Comparison of ENCODE assay signal across 1 cellular context in the genomic region with DNA sequence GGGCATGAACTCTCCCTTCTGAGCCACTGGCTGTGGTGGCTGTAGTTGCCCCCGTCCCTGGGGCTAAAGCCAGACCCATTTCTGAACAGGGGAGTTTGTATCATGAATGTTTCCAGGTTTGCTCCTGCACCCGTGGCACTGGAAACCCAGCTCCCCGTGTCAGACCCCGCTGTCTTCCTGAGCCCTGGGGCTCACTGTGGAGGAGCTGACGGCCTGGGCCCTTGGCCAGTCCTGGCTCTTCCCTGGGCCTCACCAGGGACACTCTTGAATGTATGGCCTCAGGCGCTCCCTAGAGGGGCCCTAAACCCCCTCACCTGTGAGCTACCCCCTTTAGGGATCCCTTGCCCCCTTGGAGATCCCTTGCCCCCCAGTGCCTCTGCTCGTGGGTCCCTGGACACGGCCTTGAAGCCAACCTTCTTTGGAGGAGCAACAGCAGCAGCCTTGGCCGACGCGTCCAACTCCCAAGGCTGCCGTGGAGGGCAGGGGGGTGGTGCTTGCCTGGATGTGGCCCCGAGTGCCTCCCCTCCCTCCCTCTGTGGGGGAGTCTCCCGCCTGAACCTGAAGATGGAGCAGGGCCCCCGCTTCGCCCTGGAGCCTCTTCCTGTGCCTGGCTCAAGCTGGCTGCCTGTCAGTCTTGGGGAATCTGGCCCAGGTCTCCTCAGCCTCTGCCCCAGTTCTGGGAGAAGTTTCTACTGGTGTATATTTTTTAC.
TF ChIP-seq lines count a peak whose summit lies in the region.

No MANE protein-coding gene starts in this region.

TF ChIP-seq in HCT116, 20 proteins besides CTCF, POLR2A, EP300 and RAD21:
- TF ChIP-seq JUND (IDR thresholded peaks at IDR 0.05) (no peak), SRF (IDR thresholded peaks at IDR 0.05; ENCODE audit: low read depth) (no peak), CBX3 (IDR thresholded peaks at IDR 0.05; ENCODE audit: low read depth) (no peak), SIN3A (IDR thresholded peaks at IDR 0.05; ENCODE audit: low read depth) (no peak), SP1 (IDR thresholded peaks at IDR 0.05; ENCODE audit: low read depth) (no peak), EGR1 (IDR thresholded peaks at IDR 0.05; ENCODE audit: low read depth) (no peak), CEBPB (IDR thresholded peaks at IDR 0.05; ENCODE audit: low read depth) (no peak), EZH2 (IDR thresholded peaks at IDR 0.05) (no peak), POLR2AphosphoS5 (IDR thresholded peaks at IDR 0.05; ENCODE audit: low read depth, low read length) (no peak)
- TF ChIP-seq, protein P1, sequence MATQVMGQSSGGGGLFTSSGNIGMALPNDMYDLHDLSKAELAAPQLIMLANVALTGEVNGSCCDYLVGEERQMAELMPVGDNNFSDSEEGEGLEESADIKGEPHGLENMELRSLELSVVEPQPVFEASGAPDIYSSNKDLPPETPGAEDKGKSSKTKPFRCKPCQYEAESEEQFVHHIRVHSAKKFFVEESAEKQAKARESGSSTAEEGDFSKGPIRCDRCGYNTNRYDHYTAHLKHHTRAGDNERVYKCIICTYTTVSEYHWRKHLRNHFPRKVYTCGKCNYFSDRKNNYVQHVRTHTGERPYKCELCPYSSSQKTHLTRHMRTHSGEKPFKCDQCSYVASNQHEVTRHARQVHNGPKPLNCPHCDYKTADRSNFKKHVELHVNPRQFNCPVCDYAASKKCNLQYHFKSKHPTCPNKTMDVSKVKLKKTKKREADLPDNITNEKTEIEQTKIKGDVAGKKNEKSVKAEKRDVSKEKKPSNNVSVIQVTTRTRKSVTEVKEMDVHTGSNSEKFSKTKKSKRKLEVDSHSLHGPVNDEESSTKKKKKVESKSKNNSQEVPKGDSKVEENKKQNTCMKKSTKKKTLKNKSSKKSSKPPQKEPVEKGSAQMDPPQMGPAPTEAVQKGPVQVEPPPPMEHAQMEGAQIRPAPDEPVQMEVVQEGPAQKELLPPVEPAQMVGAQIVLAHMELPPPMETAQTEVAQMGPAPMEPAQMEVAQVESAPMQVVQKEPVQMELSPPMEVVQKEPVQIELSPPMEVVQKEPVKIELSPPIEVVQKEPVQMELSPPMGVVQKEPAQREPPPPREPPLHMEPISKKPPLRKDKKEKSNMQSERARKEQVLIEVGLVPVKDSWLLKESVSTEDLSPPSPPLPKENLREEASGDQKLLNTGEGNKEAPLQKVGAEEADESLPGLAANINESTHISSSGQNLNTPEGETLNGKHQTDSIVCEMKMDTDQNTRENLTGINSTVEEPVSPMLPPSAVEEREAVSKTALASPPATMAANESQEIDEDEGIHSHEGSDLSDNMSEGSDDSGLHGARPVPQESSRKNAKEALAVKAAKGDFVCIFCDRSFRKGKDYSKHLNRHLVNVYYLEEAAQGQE (IDR thresholded peaks at IDR 0.05; ENCODE audit: low read depth) = no peak
- TF ChIP-seq, protein P2, sequence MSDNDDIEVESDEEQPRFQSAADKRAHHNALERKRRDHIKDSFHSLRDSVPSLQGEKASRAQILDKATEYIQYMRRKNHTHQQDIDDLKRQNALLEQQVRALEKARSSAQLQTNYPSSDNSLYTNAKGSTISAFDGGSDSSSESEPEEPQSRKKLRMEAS (IDR thresholded peaks at IDR 0.05) = no peak
- TF ChIP-seq, protein P3, sequence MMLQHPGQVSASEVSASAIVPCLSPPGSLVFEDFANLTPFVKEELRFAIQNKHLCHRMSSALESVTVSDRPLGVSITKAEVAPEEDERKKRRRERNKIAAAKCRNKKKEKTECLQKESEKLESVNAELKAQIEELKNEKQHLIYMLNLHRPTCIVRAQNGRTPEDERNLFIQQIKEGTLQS (IDR thresholded peaks at IDR 0.05) = no peak
